Comparison of ENCODE assay signal across 8 cellular contexts in the genomic region with DNA sequence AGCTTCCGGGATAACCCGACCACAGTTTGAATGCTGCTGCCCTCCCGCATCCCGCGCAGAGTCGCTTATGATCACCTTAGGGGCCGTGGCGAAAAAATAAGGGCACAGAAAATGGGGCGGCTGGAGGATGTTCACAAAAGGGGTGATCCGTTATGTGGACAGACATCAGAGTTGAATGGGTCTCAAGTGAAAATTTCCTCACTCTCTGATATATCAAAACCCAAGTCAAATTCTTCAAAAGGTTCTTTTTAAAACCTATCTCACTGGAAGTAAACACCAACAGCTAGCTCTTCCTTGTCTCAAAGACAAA. TPM values are rescaled to one million over a fixed set of nuclear protein-coding genes. Genes with fewer than 3 reads are reported as not detected.
A peak's percentile ranks its signal among the peaks of the same experiment; 100 is the strongest.
DNase-seq lines count a peak whose midpoint lies in the region; ATAC-seq and TF ChIP-seq lines count a peak whose summit lies in the region.

No MANE protein-coding gene starts in this region.

- TF ChIP-seq POLR2A in testis (IDR thresholded peaks at IDR 0.05), result no peak

- H3K4me3 Mint-ChIP-seq in activated CD4-positive, alpha-beta T cell treated with anti-CD3 and anti-CD28 coated beads, Interleukin-2, amount 10 ng/mL, durations not matched to agents 7 days and 5 days, result peak overlapping the region; percentile 81
- H3K4me3 Mint-ChIP-seq in activated naive CD8-positive, alpha-beta T cell treated with anti-CD3 and anti-CD28 coated beads, Interleukin-2, amount 10 ng/mL, durations not matched to agents 7 days and 5 days, result peak overlapping the region; percentile 86

- H3K27ac Mint-ChIP-seq in activated CD4-positive, alpha-beta T cell treated with anti-CD3 and anti-CD28 coated beads, Interleukin-2, amount 10 ng/mL, durations not matched to agents 7 days and 5 days, result peak overlapping the region; percentile 55
- peak overlapping the region; percentile 7 for H3K27ac Mint-ChIP-seq in activated naive CD8-positive, alpha-beta T cell treated with anti-CD3 and anti-CD28 coated beads, Interleukin-2, amount 10 ng/mL, durations not matched to agents 7 days and 5 days

- H3K4me1 ChIP-seq in testis, result peaks cover 10% of the 10 kb centered on the region

- no peaks in the 10 kb centered on the region for H3K36me3 ChIP-seq in testis (ENCODE audit: low read depth, missing control alignments)

- POLR2A ChIA-PET in activated CD4-positive, alpha-beta T cell treated with anti-CD3 and anti-CD28 coated beads, Interleukin-2, amount 10 ng/mL, durations not matched to agents 7 days and 5 days (lab: Charles Lee), result no interaction called here
- POLR2A ChIA-PET in activated naive CD8-positive, alpha-beta T cell treated with anti-CD3 and anti-CD28 coated beads, Interleukin-2, amount 10 ng/mL, durations not matched to agents 7 days and 5 days (lab: Charles Lee), result no interaction called here

- DNase-seq in activated CD4-positive, alpha-beta T cell treated with anti-CD3 and anti-CD28 coated beads, Interleukin-2, amount 10 ng/mL, durations not matched to agents 7 days and 5 days, result no peak
- DNase-seq in activated CD4-positive, alpha-beta T cell treated with anti-CD3 and anti-CD28 coated beads for 48 hours, result no peak
- DNase-seq in activated naive CD8-positive, alpha-beta T cell treated with anti-CD3 and anti-CD28 coated beads, Interleukin-2, amount 10 ng/mL, durations not matched to agents 7 days and 5 days, result no peak
- DNase-seq in kidney glomerular epithelial cell (lab: John Stamatoyannopoulos, UW) (peak; percentile 43), testis (no peak), GDM1 (lab: John Stamatoyannopoulos, UW) (no peak), hypothalamus (lab: John Stamatoyannopoulos, UW) (no peak)

- H3K27ac ChIP-seq in testis, result peak overlapping the region in 1 of 2 donors; percentile 79

- no peaks in the 10 kb centered on the region for H3K9me3 ChIP-seq in testis

- 0 to 3% methylated on average over 8 to 10 of the region's 10 CpGs for WGBS in testis, 2 donors

- CTCF ChIA-PET in activated CD4-positive, alpha-beta T cell treated with anti-CD3 and anti-CD28 coated beads, Interleukin-2, amount 10 ng/mL, durations not matched to agents 7 days and 5 days (lab: Charles Lee), result interaction anchor here (1.8 kb wide), 1 partner anchor 8 kb away, joined by 3 read pairs; no protein-coding TSS in a partner anchor

- no peaks in the 10 kb centered on the region for H3K27me3 Mint-ChIP-seq in activated CD4-positive, alpha-beta T cell treated with anti-CD3 and anti-CD28 coated beads, Interleukin-2, amount 10 ng/mL, durations not matched to agents 7 days and 5 days
- peaks cover 4% of the 10 kb centered on the region for H3K27me3 Mint-ChIP-seq in activated naive CD8-positive, alpha-beta T cell treated with anti-CD3 and anti-CD28 coated beads, Interleukin-2, amount 10 ng/mL, durations not matched to agents 7 days and 5 days

- no peaks in the 10 kb centered on the region for H3K27me3 ChIP-seq in testis

- H3K4me3 ChIP-seq in testis, result peak overlapping the region; percentile 72 to 74

- TF ChIP-seq CTCF in testis (IDR thresholded peaks at IDR 0.05), result no peak

- no peaks in the 10 kb centered on the region for H3K9me3 Mint-ChIP-seq in activated CD4-positive, alpha-beta T cell treated with anti-CD3 and anti-CD28 coated beads, Interleukin-2, amount 10 ng/mL, durations not matched to agents 7 days and 5 days
- no peaks in the 10 kb centered on the region for H3K9me3 Mint-ChIP-seq in activated naive CD8-positive, alpha-beta T cell treated with anti-CD3 and anti-CD28 coated beads, Interleukin-2, amount 10 ng/mL, durations not matched to agents 7 days and 5 days

- H3K36me3 Mint-ChIP-seq in activated CD4-positive, alpha-beta T cell treated with anti-CD3 and anti-CD28 coated beads, Interleukin-2, amount 10 ng/mL, durations not matched to agents 7 days and 5 days (ENCODE audit: low read depth), result no peaks in the 10 kb centered on the region
- H3K36me3 Mint-ChIP-seq in activated naive CD8-positive, alpha-beta T cell treated with anti-CD3 and anti-CD28 coated beads, Interleukin-2, amount 10 ng/mL, durations not matched to agents 7 days and 5 days, result peaks cover 2% of the 10 kb centered on the region

- H3K4me1 Mint-ChIP-seq in activated CD4-positive, alpha-beta T cell treated with anti-CD3 and anti-CD28 coated beads, Interleukin-2, amount 10 ng/mL, durations not matched to agents 7 days and 5 days, result peaks cover 19% of the 10 kb centered on the region
- peaks cover 12% of the 10 kb centered on the region for H3K4me1 Mint-ChIP-seq in activated naive CD8-positive, alpha-beta T cell treated with anti-CD3 and anti-CD28 coated beads, Interleukin-2, amount 10 ng/mL, durations not matched to agents 7 days and 5 days

- intact Hi-C loops in testis (cut with DNase I; ENCODE audit: low total_unique reads), result no loop called here

- ATAC-seq in activated naive CD8-positive, alpha-beta T cell treated with anti-CD3 and anti-CD28 coated beads, Interleukin-2, amount 10 ng/mL, durations not matched to agents 7 days and 5 days (ENCODE audit: low read depth), result no peak
- ATAC-seq in GM19328 (IDR thresholded peaks at IDR 0.05; ENCODE audit: unreplicated experiment), result no peak

RNA-seq across cellular contexts. Expression of gene CEP112, which starts 0.4 kb away (rescaled TPM):
- 1 to 10 TPM; 4.0 to 4.2 TPM for total RNA-seq in activated CD4-positive, alpha-beta T cell treated with anti-CD3 and anti-CD28 coated beads, Interleukin-2, amount 10 ng/mL, durations not matched to agents 7 days and 5 days
- 1 to 10 TPM; 2.1 to 3.8 TPM for total RNA-seq in activated naive CD8-positive, alpha-beta T cell treated with anti-CD3 and anti-CD28 coated beads, Interleukin-2, amount 10 ng/mL, durations not matched to agents 7 days and 5 days
- total RNA-seq in testis, result 10 to 100 TPM; 50.2 to 78.8 TPM
- 107 TPM for polyA plus RNA-seq in testis (ENCODE audit: insufficient read depth, low read depth, low replicate concordance)

RNA-seq across cellular contexts. Expression of gene APOH, which starts 36.9 kb away (rescaled TPM):
- total RNA-seq in activated CD4-positive, alpha-beta T cell treated with anti-CD3 and anti-CD28 coated beads, Interleukin-2, amount 10 ng/mL, durations not matched to agents 7 days and 5 days, result not detected
- not detected for total RNA-seq in activated naive CD8-positive, alpha-beta T cell treated with anti-CD3 and anti-CD28 coated beads, Interleukin-2, amount 10 ng/mL, durations not matched to agents 7 days and 5 days
- under 1 TPM; 0.63 to 0.74 TPM for total RNA-seq in testis
- polyA plus RNA-seq in testis (ENCODE audit: insufficient read depth, low read depth, low replicate concordance), result 1.2 TPM

Comparison
In these comparisons a context has a peak if more than half of its experiments do, and no peak if none do; other contexts are left out.
1. RNA of gene CEP112, which starts 0.4 kb away (total RNA-seq): 50.2 to 78.8 TPM in testis; 4.0 to 4.2 TPM in activated CD4-positive, alpha-beta T cell treated with anti-CD3 and anti-CD28 coated beads, Interleukin-2, amount 10 ng/mL, durations not matched to agents 7 days and 5 days and 2.1 to 3.8 TPM in activated naive CD8-positive, alpha-beta T cell treated with anti-CD3 and anti-CD28 coated beads, Interleukin-2, amount 10 ng/mL, durations not matched to agents 7 days and 5 days; every median in the first group is over 4 times any median in the second.